Comparison of ENCODE assay signal across 11 cellular contexts in the genomic region with DNA sequence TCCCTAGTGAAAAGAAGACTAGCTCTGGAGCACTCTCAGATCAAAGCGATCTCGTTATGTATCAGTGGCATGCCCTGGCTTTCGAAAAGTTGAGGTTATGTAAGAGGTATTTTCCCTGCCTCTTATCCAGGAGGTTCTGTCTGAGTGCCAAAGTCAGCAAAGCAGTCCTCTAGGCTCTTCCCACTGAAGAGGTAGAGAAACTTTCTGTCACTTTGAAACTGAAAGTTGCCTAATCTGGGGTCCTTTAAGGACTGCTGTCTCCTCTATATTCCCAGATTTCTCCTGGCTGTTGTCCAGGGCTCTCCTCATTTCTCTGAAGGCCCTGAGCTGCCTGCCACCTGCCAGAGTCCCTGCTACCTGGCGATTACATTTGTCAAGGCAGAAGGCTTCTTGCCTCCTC.
A peak's percentile ranks its signal among the peaks of the same experiment; 100 is the strongest.
DNase-seq lines count a peak whose midpoint lies in the region; ATAC-seq and TF ChIP-seq lines count a peak whose summit lies in the region.
"Had no signal": no experiment of that assay in that cellular context is flagged by ENCODE, and none has a peak within 500 bp of the region (broad histone marks: within the 10 kb centered on the region; RNA-seq: fewer than 3 reads in every experiment).

No MANE protein-coding gene starts in this region.

- H3K4me1 ChIP-seq in esophagus muscularis mucosa (peaks cover 40 to 46% (median 42%) of the 10 kb centered on the region in 4 donors), parathyroid adenoma (peaks cover 32% of the 10 kb centered on the region)

- H3K36me3 ChIP-seq in esophagus muscularis mucosa (no peaks in the 10 kb centered on the region), parathyroid adenoma (ENCODE audit: control insufficient read depth, insufficient read depth, low read length) (no peaks in the 10 kb centered on the region), WERI-Rb-1 (no peaks in the 10 kb centered on the region)
- H3K36me3 ChIP-seq: neutrophil had no signal

- TF ChIP-seq POLR2A in esophagus muscularis mucosa (IDR thresholded peaks at IDR 0.05; ENCODE audit: low read depth) = no peak

- H3K9me3 ChIP-seq in esophagus muscularis mucosa (no peaks in the 10 kb centered on the region), parathyroid adenoma (ENCODE audit: control insufficient read depth, low read length) (no peaks in the 10 kb centered on the region), WERI-Rb-1 (ENCODE audit: severe bottlenecking) (no peaks in the 10 kb centered on the region)
- H3K9me3 ChIP-seq: neutrophil had no signal

- peak overlapping the region; percentile 75 for H2AFZ ChIP-seq in parathyroid adenoma

- in situ Hi-C loops in GM13976 (cut with MboI; ENCODE audit: low sequenced_read_pairs, unreplicated experiment) = no loop called here

- H3K79me2 ChIP-seq in parathyroid adenoma = no peaks in the 10 kb centered on the region

- peak overlapping the region; percentile 10 to 73 (median 70) for H3K27ac ChIP-seq in esophagus muscularis mucosa (replicated peaks in 1 of 4)
- H3K27ac ChIP-seq in parathyroid adenoma = peak overlapping the region; percentile 91
- H3K27ac ChIP-seq in WERI-Rb-1 = no peak overlapping the region
- H3K27ac ChIP-seq: epithelial cell of prostate, neutrophil had no signal

- H3K27me3 ChIP-seq in esophagus muscularis mucosa (no peaks in the 10 kb centered on the region), parathyroid adenoma (ENCODE audit: control insufficient read depth, insufficient read depth, low read length) (no peaks in the 10 kb centered on the region), WERI-Rb-1 (ENCODE audit: insufficient read depth, low read depth, severe bottlenecking) (no peaks in the 10 kb centered on the region)
- H3K27me3 ChIP-seq: neutrophil had no signal

- WGBS in esophagus muscularis mucosa = 43% methylated on average over 4 of the region's 4 CpGs

- no peak overlapping the region for H3K9ac ChIP-seq in parathyroid adenoma

- intact Hi-C loops in esophagus muscularis mucosa (cut with DNase I) = loop anchor here (5.0 kb wide), 1 partner anchor 100 kb away; no protein-coding TSS in a partner anchor

- H3K4me2 ChIP-seq in parathyroid adenoma (ENCODE audit: low read length) = peak overlapping the region; percentile 66

- no peak for TF ChIP-seq EP300 in esophagus muscularis mucosa (IDR thresholded peaks at IDR 0.05)

- TF ChIP-seq CTCF in esophagus muscularis mucosa (IDR thresholded peaks at IDR 0.05) = no peak
- TF ChIP-seq CTCF in parathyroid adenoma (IDR thresholded peaks at IDR 0.05) = no peak
- no peak for TF ChIP-seq CTCF in GM13976 (IDR thresholded peaks at IDR 0.05; ENCODE audit: borderline replicate concordance, control extremely low read depth, extremely low read depth, insufficient read depth, missing control alignments)
- no peak for TF ChIP-seq CTCF in WERI-Rb-1 (IDR thresholded peaks at IDR 0.05; ENCODE audit: low read depth, low read length)

- H3K4me3 ChIP-seq in esophagus muscularis mucosa (peak overlapping the region; percentile 1 to 18 (median 8)), parathyroid adenoma (ENCODE audit: low read depth, low read length) (peak overlapping the region; percentile 35), WERI-Rb-1 (ENCODE audit: low read depth, low read length) (no peak overlapping the region)

- DNase-seq in DMS79 treated with DMSO at 0.1 percent for 48 hours (lab: John Stamatoyannopoulos, UW) = peak; percentile 92
- peak; percentile 35 for DNase-seq in NCI-H69 (lab: John Stamatoyannopoulos, UW)
- DNase-seq in esophagus muscularis mucosa (ENCODE audit: extremely low spot score) = no peak
- no peak for DNase-seq in GM13976 (ENCODE audit: low spot score)
- no peak for DNase-seq in WERI-Rb-1
- DNase-seq: activated CD8-positive, alpha-beta memory T cell treated with anti-CD3 and anti-CD28 coated beads, Interleukin-2, amount 50 U/mL, for 4 hours had no signal

- ATAC-seq in GM21360 (IDR thresholded peaks at IDR 0.05; ENCODE audit: unreplicated experiment) (no peak), GM18502 (IDR thresholded peaks at IDR 0.05; ENCODE audit: poor library complexity, unreplicated experiment) (no peak)

Comparison
In these comparisons a context has a peak if more than half of its experiments do, and no peak if none do; other contexts are left out.
1. DNase-seq: peak in DMS79 treated with DMSO at 0.1 percent for 48 hours (single experiment) and NCI-H69 (single experiment); none in esophagus muscularis mucosa (single experiment), GM13976 (single experiment) and WERI-Rb-1 (single experiment).